Comparison of ENCODE assay signal across 29 cellular contexts in genomic region chr20:1086273-1087213, GRCh38. TPM values are rescaled to one million over a fixed set of nuclear protein-coding genes. Genes with fewer than 3 reads are reported as not detected.
DNase-seq lines count a peak whose midpoint lies in the region; ATAC-seq lines count a peak whose summit lies in the region.
"Had no signal": no experiment of that assay in that cellular context is flagged by ENCODE, and none has a peak within 500 bp of the region (broad histone marks: within the 10 kb centered on the region; RNA-seq: fewer than 3 reads in every experiment).

No MANE protein-coding gene starts in this region.

- H3K27me3 ChIP-seq in HUES48 (ENCODE audit: control insufficient read depth, insufficient read depth, low read length): no peaks in the 10 kb centered on the region
- H3K27me3 ChIP-seq: BE2C, esophagus muscularis mucosa, foreskin keratinocyte, heart right ventricle, transverse colon had no signal

- peak overlapping the region; percentile 5 for H3K27ac ChIP-seq in HUES48 (ENCODE audit: low read depth, low read length)
- H3K27ac ChIP-seq: esophagus muscularis mucosa, foreskin keratinocyte, heart right ventricle, lower lobe of right lung, SK-N-MC, transverse colon had no signal

- no peaks in the 10 kb centered on the region for H3K27me3 Mint-ChIP-seq in activated T-cell treated with anti-CD3 and anti-CD28 coated beads, Interleukin-2, amount 50 U/mL, for 4 hours (ENCODE audit: low read depth)
- H3K27me3 Mint-ChIP-seq in activated naive CD8-positive, alpha-beta T cell treated with anti-CD3 and anti-CD28 coated beads for 36 hours: no peaks in the 10 kb centered on the region

- DNase-seq in activated T-cell treated with anti-CD3 and anti-CD28 coated beads, Interleukin-2, amount 50 U/mL, for 4 hours: no peak
- DNase-seq in activated T-cell treated with anti-CD3 and anti-CD28 coated beads, Interleukin-2, amount 50 U/mL, for 1 hour: no peak
- no peak for DNase-seq in activated naive CD8-positive, alpha-beta T cell treated with anti-CD3 and anti-CD28 coated beads for 36 hours
- DNase-seq in stimulated activated naive CD8-positive, alpha-beta T cell treated with anti-CD3 and anti-CD28 coated beads, Interleukin-15, Interleukin-2, amounts not matched to agents 100 U/mL and 50 U/mL, for 24 hours: no peak
- no peak for DNase-seq in Ammon's horn (ENCODE audit: low spot score)
- DNase-seq: activated CD4-positive, alpha-beta T cell treated with anti-CD3 and anti-CD28 coated beads for 1 hour; BE2C; central memory CD4-positive, alpha-beta T cell; COR-L47; DMS53; foreskin keratinocyte; GOT3; heart right ventricle; kidney glomerular epithelial cell; lower lobe of right lung; mucosa of descending colon; NCI-H1417; NCI-H2081; NCI-H2227 treated with DMSO at 0.1 percent for 48 hours; NCI-H748 treated with DMSO at 0.1 percent for 48 hours; transverse colon had no signal

- no peaks in the 10 kb centered on the region for H3K36me3 ChIP-seq in HUES48 (ENCODE audit: control insufficient read depth, insufficient read depth, low read length)
- H3K36me3 ChIP-seq: BE2C, esophagus muscularis mucosa, heart right ventricle, lower lobe of right lung, transverse colon had no signal

- no peak overlapping the region for H3K9ac ChIP-seq in HUES48 (ENCODE audit: low read depth, low read length)

- peaks cover 32% of the 10 kb centered on the region for H3K9me3 Mint-ChIP-seq in activated T-cell treated with anti-CD3 and anti-CD28 coated beads, Interleukin-2, amount 50 U/mL, for 4 hours
- peaks cover 25% of the 10 kb centered on the region for H3K9me3 Mint-ChIP-seq in activated naive CD8-positive, alpha-beta T cell treated with anti-CD3 and anti-CD28 coated beads for 36 hours

- no peak overlapping the region for H3K4me3 ChIP-seq in HUES48 (ENCODE audit: low read depth, low read length)
- H3K4me3 ChIP-seq: esophagus muscularis mucosa, heart right ventricle, lower lobe of right lung, mucosa of descending colon, SK-N-MC, transverse colon had no signal

- peaks cover 15% of the 10 kb centered on the region for H3K4me1 Mint-ChIP-seq in activated T-cell treated with anti-CD3 and anti-CD28 coated beads, Interleukin-2, amount 50 U/mL, for 4 hours (ENCODE audit: low read depth)
- H3K4me1 Mint-ChIP-seq in activated naive CD8-positive, alpha-beta T cell treated with anti-CD3 and anti-CD28 coated beads for 36 hours: peaks cover 23% of the 10 kb centered on the region

- no peak overlapping the region for H3K4me3 Mint-ChIP-seq in activated T-cell treated with anti-CD3 and anti-CD28 coated beads, Interleukin-2, amount 50 U/mL, for 4 hours
- no peak overlapping the region for H3K4me3 Mint-ChIP-seq in activated naive CD8-positive, alpha-beta T cell treated with anti-CD3 and anti-CD28 coated beads for 36 hours
- H3K4me3 Mint-ChIP-seq: dendritic cell treated with granulocyte-macrophage colony-stimulating factor and Interleukin-4, amounts not matched to agents 40 ng/mL and 50 ng/mL, for 4 days; nephron; T-helper 1 cell treated with Interleukin-12 subunit alpha and Interleukin-12 subunit beta and Interleukin-4 antibody, amounts not matched to agents 30 μg/mL and 1 μg/mL, for 36 hours had no signal

- ATAC-seq in activated T-cell treated with anti-CD3 and anti-CD28 coated beads, Interleukin-2, amount 50 U/mL, for 4 hours: peak; percentile 73 to 79
- ATAC-seq in stimulated activated naive CD8-positive, alpha-beta T cell treated with anti-CD3 and anti-CD28 coated beads, Interleukin-15, Interleukin-2, amounts not matched to agents 100 U/mL and 50 U/mL, for 24 hours: peak; percentile 55
- ATAC-seq in HG03342 (IDR thresholded peaks at IDR 0.05; ENCODE audit: unreplicated experiment) (no peak), GM18502 (IDR thresholded peaks at IDR 0.05; ENCODE audit: poor library complexity, unreplicated experiment) (no peak)
- ATAC-seq: foreskin keratinocyte, heart right ventricle, lower lobe of right lung, mucosa of descending colon had no signal

- peaks cover 6% of the 10 kb centered on the region; the same call in 1 of the 2 replicates for H3K4me1 ChIP-seq in HUES48 (ENCODE audit: control insufficient read depth, insufficient read depth, low read length)
- H3K4me1 ChIP-seq: BE2C, esophagus muscularis mucosa, foreskin keratinocyte, heart right ventricle, lower lobe of right lung, transverse colon had no signal

- peak overlapping the region; percentile 69 for H3K27ac Mint-ChIP-seq in activated naive CD8-positive, alpha-beta T cell treated with anti-CD3 and anti-CD28 coated beads for 36 hours
- H3K27ac Mint-ChIP-seq: dendritic cell treated with granulocyte-macrophage colony-stimulating factor and Interleukin-4, amounts not matched to agents 40 ng/mL and 50 ng/mL, for 4 days; nephron; T-helper 1 cell treated with Interleukin-12 subunit alpha and Interleukin-12 subunit beta and Interleukin-4 antibody, amounts not matched to agents 30 μg/mL and 1 μg/mL, for 36 hours had no signal

- peaks cover 12% of the 10 kb centered on the region for H3K36me3 Mint-ChIP-seq in activated T-cell treated with anti-CD3 and anti-CD28 coated beads, Interleukin-2, amount 50 U/mL, for 4 hours (ENCODE audit: insufficient read depth)
- H3K36me3 Mint-ChIP-seq in activated naive CD8-positive, alpha-beta T cell treated with anti-CD3 and anti-CD28 coated beads for 36 hours: peaks cover 15% of the 10 kb centered on the region

- peaks cover 5% of the 10 kb centered on the region for H3K9me3 ChIP-seq in HUES48 (ENCODE audit: control insufficient read depth, insufficient read depth, low read length)
- H3K9me3 ChIP-seq: BE2C, lower lobe of right lung, mucosa of descending colon, transverse colon had no signal

RNA-seq across cellular contexts. Expression of gene PSMF1, which starts 31.9 kb away (rescaled TPM):
- total RNA-seq in activated T-cell treated with anti-CD3 and anti-CD28 coated beads, Interleukin-2, amount 50 U/mL, for 4 hours: 100 to 1,000 TPM; 224 to 272 (median 230) TPM
- total RNA-seq in activated naive CD8-positive, alpha-beta T cell treated with anti-CD3 and anti-CD28 coated beads for 36 hours: 100 to 1,000 TPM; 180 to 192 TPM

Comparison
In these comparisons a context has a peak if more than half of its experiments do, and no peak if none do; other contexts are left out.
1. ATAC-seq: peak in activated T-cell treated with anti-CD3 and anti-CD28 coated beads, Interleukin-2, amount 50 U/mL, for 4 hours (2 of 2) and stimulated activated naive CD8-positive, alpha-beta T cell treated with anti-CD3 and anti-CD28 coated beads, Interleukin-15, Interleukin-2, amounts not matched to agents 100 U/mL and 50 U/mL, for 24 hours (single experiment); none in HG03342 (single experiment) and GM18502 (single experiment).